ENCODE assay signal across 1 cellular context in the genomic region with DNA sequence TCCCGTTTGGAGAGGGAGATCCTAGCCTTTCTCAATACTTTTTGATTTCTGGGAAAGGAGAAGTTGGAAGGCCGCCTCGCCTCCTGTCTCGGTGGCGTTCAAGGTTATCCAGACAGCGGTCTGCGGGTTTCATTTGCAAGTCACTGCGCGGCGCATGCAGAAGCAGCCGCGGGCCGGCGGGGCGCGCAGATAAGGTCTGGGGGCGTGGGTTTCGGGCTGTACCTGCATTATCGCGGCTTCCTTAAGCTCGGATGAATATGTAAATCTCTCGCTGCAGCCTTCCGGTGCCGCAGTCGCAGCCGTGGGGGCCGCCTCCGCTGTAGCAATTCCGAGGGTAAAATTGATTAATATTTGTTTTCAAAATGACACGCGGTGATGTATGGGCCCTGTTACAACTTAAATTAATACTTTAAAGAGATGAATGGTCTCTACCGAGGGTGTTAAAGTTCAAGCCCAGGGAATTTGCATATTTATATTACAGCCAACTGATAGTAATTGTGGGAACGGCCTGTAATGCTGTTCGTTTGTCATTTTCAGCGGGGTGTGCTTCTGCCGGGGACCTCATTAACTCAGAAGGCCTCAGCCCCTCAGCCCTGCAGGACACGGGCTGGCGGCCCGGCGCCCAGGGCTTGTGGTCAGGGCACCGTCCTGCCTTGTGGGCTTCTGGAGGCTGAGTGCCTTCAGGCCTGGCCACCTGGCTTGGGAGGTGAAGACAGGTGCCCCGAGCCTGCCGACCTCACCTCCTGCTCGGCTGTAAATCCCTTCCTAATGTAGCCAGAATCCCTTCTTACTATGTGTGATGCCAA.
TF ChIP-seq lines count a peak whose summit lies in the region.

No MANE protein-coding gene starts in this region.

TF ChIP-seq in K562, 482 proteins besides CTCF, POLR2A, EP300 and RAD21 (continued from another document and continues in another):
- TF ChIP-seq TEAD4 (IDR thresholded peaks at IDR 0.05; ENCODE audit: low read length) (peak; percentile 93), TEAD4 (CRISPR knock-in tag; IDR thresholded peaks at IDR 0.05; ENCODE audit: borderline replicate concordance) (no peak), HMGN3 (IDR thresholded peaks at IDR 0.05; ENCODE audit: borderline replicate concordance, extremely low read depth, insufficient read length, low read depth, low read length) (peak; percentile 100), TCFL5 (CRISPR knock-in tag; conservative IDR thresholded peaks at IDR 0.05) (no peak), ZNF197 (CRISPR knock-in tag; IDR thresholded peaks at IDR 0.05; ENCODE audit: low read depth) (no peak), ATF3 (IDR thresholded peaks at IDR 0.05) (peak; percentile 12; the same call in 1 of the 2 replicates), ATF3 (CRISPR knock-in tag; conservative IDR thresholded peaks at IDR 0.05) (no peak), BDP1 (IDR thresholded peaks at IDR 0.05; ENCODE audit: insufficient read depth, insufficient read length) (no peak), DIDO1 (tag; IDR thresholded peaks at IDR 0.05; ENCODE audit: low read depth) (no peak), BMI1 (IDR thresholded peaks at IDR 0.05; ENCODE audit: low read length) (no peak), ETV5 (CRISPR knock-in tag; IDR thresholded peaks at IDR 0.05; ENCODE audit: low read depth) (no peak), ESRRA (IDR thresholded peaks at IDR 0.05; ENCODE audit: borderline replicate concordance, low read depth) (peak; percentile 96), HINFP (tag; conservative IDR thresholded peaks at IDR 0.05; ENCODE audit: low read depth) (no peak), ZNF449 (CRISPR knock-in tag; IDR thresholded peaks at IDR 0.05) (no peak), NR4A1 (CRISPR knock-in tag; IDR thresholded peaks at IDR 0.05) (no peak), NR4A1 (tag; IDR thresholded peaks at IDR 0.05) (no peak), GTF2A2 (tag; IDR thresholded peaks at IDR 0.05) (no peak), NFE2 (IDR thresholded peaks at IDR 0.05; ENCODE audit: low read depth) (peak; percentile 97), ZNF41 (CRISPR knock-in tag; conservative IDR thresholded peaks at IDR 0.05) (no peak), MED1 (CRISPR knock-in tag; IDR thresholded peaks at IDR 0.05; ENCODE audit: borderline replicate concordance) (no peak), ZNF609 (CRISPR knock-in tag; IDR thresholded peaks at IDR 0.05; ENCODE audit: borderline replicate concordance) (no peak), ZBTB8A (IDR thresholded peaks at IDR 0.05; ENCODE audit: partially characterized antibody) (no peak), HMBOX1 (IDR thresholded peaks at IDR 0.05) (no peak), ZNF696 (CRISPR knock-in tag; conservative IDR thresholded peaks at IDR 0.05) (no peak), NFXL1 (CRISPR knock-in tag; IDR thresholded peaks at IDR 0.05) (no peak), TARDBP (IDR thresholded peaks at IDR 0.05) (no peak), ATF7 (IDR thresholded peaks at IDR 0.05) (peak; percentile 72), FOXA3 (CRISPR knock-in tag; conservative IDR thresholded peaks at IDR 0.05 in 1 of 2, IDR thresholded peaks at IDR 0.05 in 1 of 2) (no peak), SUPT5H (IDR thresholded peaks at IDR 0.05) (no peak), ZNF274 (IDR thresholded peaks at IDR 0.05; ENCODE audit: borderline replicate concordance, low read depth, low read length) (no peak), ZNF324 (CRISPR knock-in tag; IDR thresholded peaks at IDR 0.05) (no peak), DLX4 (CRISPR knock-in tag; IDR thresholded peaks at IDR 0.05) (no peak), ZNF354B (CRISPR knock-in tag; IDR thresholded peaks at IDR 0.05) (no peak), MBD2 (IDR thresholded peaks at IDR 0.05; ENCODE audit: borderline replicate concordance, low read depth) (peak; percentile 53; the same call in 1 of the 2 replicates), SAP30 (IDR thresholded peaks at IDR 0.05; ENCODE audit: borderline replicate concordance, insufficient read depth, low read depth, low read length, poor library complexity, severe bottlenecking) (no peak)
- TF ChIP-seq, protein P1, sequence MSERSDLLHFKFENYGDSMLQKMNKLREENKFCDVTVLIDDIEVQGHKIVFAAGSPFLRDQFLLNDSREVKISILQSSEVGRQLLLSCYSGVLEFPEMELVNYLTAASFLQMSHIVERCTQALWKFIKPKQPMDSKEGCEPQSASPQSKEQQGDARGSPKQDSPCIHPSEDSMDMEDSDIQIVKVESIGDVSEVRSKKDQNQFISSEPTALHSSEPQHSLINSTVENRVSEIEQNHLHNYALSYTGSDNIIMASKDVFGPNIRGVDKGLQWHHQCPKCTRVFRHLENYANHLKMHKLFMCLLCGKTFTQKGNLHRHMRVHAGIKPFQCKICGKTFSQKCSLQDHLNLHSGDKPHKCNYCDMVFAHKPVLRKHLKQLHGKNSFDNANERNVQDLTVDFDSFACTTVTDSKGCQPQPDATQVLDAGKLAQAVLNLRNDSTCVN (CRISPR knock-in tag; IDR thresholded peaks at IDR 0.05): no peak
- TF ChIP-seq, protein P2, sequence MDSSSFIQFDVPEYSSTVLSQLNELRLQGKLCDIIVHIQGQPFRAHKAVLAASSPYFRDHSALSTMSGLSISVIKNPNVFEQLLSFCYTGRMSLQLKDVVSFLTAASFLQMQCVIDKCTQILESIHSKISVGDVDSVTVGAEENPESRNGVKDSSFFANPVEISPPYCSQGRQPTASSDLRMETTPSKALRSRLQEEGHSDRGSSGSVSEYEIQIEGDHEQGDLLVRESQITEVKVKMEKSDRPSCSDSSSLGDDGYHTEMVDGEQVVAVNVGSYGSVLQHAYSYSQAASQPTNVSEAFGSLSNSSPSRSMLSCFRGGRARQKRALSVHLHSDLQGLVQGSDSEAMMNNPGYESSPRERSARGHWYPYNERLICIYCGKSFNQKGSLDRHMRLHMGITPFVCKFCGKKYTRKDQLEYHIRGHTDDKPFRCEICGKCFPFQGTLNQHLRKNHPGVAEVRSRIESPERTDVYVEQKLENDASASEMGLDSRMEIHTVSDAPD (CRISPR knock-in tag; IDR thresholded peaks at IDR 0.05): no peak
- TF ChIP-seq, protein P3, sequence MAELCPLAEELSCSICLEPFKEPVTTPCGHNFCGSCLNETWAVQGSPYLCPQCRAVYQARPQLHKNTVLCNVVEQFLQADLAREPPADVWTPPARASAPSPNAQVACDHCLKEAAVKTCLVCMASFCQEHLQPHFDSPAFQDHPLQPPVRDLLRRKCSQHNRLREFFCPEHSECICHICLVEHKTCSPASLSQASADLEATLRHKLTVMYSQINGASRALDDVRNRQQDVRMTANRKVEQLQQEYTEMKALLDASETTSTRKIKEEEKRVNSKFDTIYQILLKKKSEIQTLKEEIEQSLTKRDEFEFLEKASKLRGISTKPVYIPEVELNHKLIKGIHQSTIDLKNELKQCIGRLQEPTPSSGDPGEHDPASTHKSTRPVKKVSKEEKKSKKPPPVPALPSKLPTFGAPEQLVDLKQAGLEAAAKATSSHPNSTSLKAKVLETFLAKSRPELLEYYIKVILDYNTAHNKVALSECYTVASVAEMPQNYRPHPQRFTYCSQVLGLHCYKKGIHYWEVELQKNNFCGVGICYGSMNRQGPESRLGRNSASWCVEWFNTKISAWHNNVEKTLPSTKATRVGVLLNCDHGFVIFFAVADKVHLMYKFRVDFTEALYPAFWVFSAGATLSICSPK (IDR thresholded peaks at IDR 0.05; ENCODE audit: borderline replicate concordance): no peak
